8 cellular contexts compared by ENCODE assay signal in the genomic region with DNA sequence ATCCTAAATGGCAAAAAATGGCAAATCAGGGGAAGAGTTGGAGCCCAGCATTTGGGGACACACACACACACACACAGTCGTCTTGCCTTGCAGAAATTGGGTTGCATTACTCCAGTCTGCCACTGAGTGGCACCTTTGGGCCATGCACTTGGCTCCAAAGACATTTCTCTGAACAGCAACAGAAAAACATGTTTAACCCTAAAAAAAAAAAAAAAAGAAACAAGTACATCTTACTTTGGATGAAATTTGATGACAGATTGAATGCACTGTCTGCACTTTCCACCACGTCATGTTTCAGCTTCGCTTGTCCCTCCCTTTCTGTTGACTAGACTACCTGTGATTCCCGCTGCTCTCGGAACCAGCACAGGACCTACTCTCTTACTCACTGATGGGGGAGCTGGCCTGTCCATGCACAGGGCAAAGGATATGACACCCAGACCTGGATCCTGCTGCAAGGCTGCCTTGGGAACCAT.
DNase-seq lines count a peak whose midpoint lies in the region; ATAC-seq and TF ChIP-seq lines count a peak whose summit lies in the region.

No MANE protein-coding gene starts in this region.

- peaks cover 55 to 57% of the 10 kb centered on the region in 2 donors for H3K4me1 Mint-ChIP-seq in natural killer cell

- no peak overlapping the region for H3K4me3 Mint-ChIP-seq in natural killer cell

- ATAC-seq in GM21526 (IDR thresholded peaks at IDR 0.05; ENCODE audit: low FRiP score, unreplicated experiment) (peak; percentile 38), esophagus mucosa (peak; percentile 78), natural killer cell (peak; percentile 53 to 61 (median 60)), GM18517 (IDR thresholded peaks at IDR 0.05; ENCODE audit: unreplicated experiment) (no peak)

- no peak overlapping the region for H3K27ac Mint-ChIP-seq in natural killer cell

- peaks cover 32 to 35% of the 10 kb centered on the region in 2 donors for H3K27me3 Mint-ChIP-seq in natural killer cell (ENCODE audit: low read depth in 2 of 2)

- intact Hi-C loops in natural killer cell (cut with micrococcal nuclease) = loop anchor here (1.0 to 2.0 kb wide), 3 partner anchors 198 to 431 kb away; no protein-coding TSS in a partner anchor

- peak; percentile 90 for TF ChIP-seq CTCF in natural killer cell (IDR thresholded peaks at IDR 0.05)

- H3K9me3 Mint-ChIP-seq in natural killer cell = no peaks in the 10 kb centered on the region

- DNase-seq in AG20443 (ENCODE audit: low spot score) = peak; percentile 70
- peak; percentile 60 to 72 for DNase-seq in NOMO-1 (lab: John Stamatoyannopoulos, UW; ENCODE audit: unreplicated experiment in 2 of 2)
- DNase-seq in activated T-cell treated with anti-CD3 and anti-CD28 coated beads for 1 hour (ENCODE audit: low read depth) = peak; percentile 55
- DNase-seq in natural killer cell = peak; percentile 68
- DNase-seq in stimulated activated naive CD4-positive, alpha-beta T cell treated with Interleukin-2 at 50 U/mL for 16 hours (lab: John Stamatoyannopoulos, UW) = peak; percentile 62

- H3K36me3 Mint-ChIP-seq in natural killer cell = peaks cover 10% of the 10 kb centered on the region
